Comparison of ENCODE assay signal across 28 cellular contexts in the genomic region with DNA sequence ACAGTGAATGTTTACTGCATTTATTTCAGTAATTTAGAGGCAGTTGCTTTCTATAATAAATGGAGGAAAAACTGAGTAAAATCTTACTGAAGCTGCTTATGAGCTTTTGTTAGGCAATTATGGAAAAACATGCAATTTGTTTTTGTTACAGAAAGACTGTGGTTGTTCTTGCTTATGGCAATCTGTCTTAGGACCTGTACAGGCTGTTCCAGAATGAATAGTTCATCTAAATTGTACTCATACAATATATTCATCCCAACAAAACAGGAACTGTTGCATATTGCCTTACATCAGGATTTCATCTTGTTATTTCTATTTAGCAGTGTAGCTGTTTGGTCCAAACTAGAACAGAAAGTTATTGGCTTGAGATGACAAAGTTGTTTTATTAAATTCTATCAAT.
"Had no signal": no experiment of that assay in that cellular context is flagged by ENCODE, and none has a peak within 500 bp of the region (broad histone marks: within the 10 kb centered on the region; RNA-seq: fewer than 3 reads in every experiment).

No MANE protein-coding gene starts in this region.

- H3K4me1 Mint-ChIP-seq: central memory CD8-positive, alpha-beta T cell; immature natural killer cell; mesothelial cell of epicardium; naive thymus-derived CD4-positive, alpha-beta T cell; nephron; neural progenitor cell; stimulated activated naive B cell treated with anti-CD40 and anti-IgM and Interleukin-4, amounts not matched to agents 10 μg/mL and 1 μg/mL and 100 μg/mL, for 72 hours had no signal

- ATAC-seq: effector memory CD8-positive, alpha-beta T cell; left lobe of liver; naive thymus-derived CD4-positive, alpha-beta T cell; psoas muscle; right cardiac atrium; upper lobe of right lung had no signal

- H3K36me3 Mint-ChIP-seq: immature natural killer cell; mesothelial cell of epicardium; naive thymus-derived CD4-positive, alpha-beta T cell; neural progenitor cell; stimulated activated naive B cell treated with anti-CD40 and anti-IgM and Interleukin-4, amounts not matched to agents 10 μg/mL and 1 μg/mL and 100 μg/mL, for 72 hours had no signal

- H3K4me3 Mint-ChIP-seq: central memory CD8-positive, alpha-beta T cell; effector memory CD8-positive, alpha-beta T cell; immature natural killer cell; mesothelial cell of epicardium; naive thymus-derived CD4-positive, alpha-beta T cell; nephron; neural progenitor cell; stimulated activated naive B cell treated with anti-CD40 and anti-IgM and Interleukin-4, amounts not matched to agents 10 μg/mL and 1 μg/mL and 100 μg/mL, for 72 hours; stimulated activated naive CD8-positive, alpha-beta T cell treated with anti-CD3 and anti-CD28 coated beads, Interleukin-15, Interleukin-2, amounts not matched to agents 100 ng/mL and 50 ng/mL, for 24 hours had no signal

- H3K9me3 Mint-ChIP-seq: central memory CD8-positive, alpha-beta T cell; effector memory CD8-positive, alpha-beta T cell had no signal

- H3K4me3 ChIP-seq: esophagus squamous epithelium, lung, neural progenitor cell, psoas muscle, sigmoid colon, skin epidermis, spleen, suprapubic skin, transverse colon, upper lobe of right lung, uterus had no signal

- H3K27me3 Mint-ChIP-seq: central memory CD8-positive, alpha-beta T cell; effector memory CD8-positive, alpha-beta T cell; stimulated activated naive B cell treated with anti-CD40 and anti-IgM and Interleukin-4, amounts not matched to agents 10 μg/mL and 1 μg/mL and 100 μg/mL, for 72 hours; stimulated activated naive CD8-positive, alpha-beta T cell treated with anti-CD3 and anti-CD28 coated beads, Interleukin-15, Interleukin-2, amounts not matched to agents 100 ng/mL and 50 ng/mL, for 24 hours had no signal

- H3K27ac Mint-ChIP-seq: effector memory CD8-positive, alpha-beta T cell; immature natural killer cell; mesothelial cell of epicardium; naive thymus-derived CD4-positive, alpha-beta T cell; nephron; neural progenitor cell; stimulated activated naive B cell treated with anti-CD40 and anti-IgM and Interleukin-4, amounts not matched to agents 10 μg/mL and 1 μg/mL and 100 μg/mL, for 72 hours; stimulated activated naive CD8-positive, alpha-beta T cell treated with anti-CD3 and anti-CD28 coated beads, Interleukin-15, Interleukin-2, amounts not matched to agents 100 ng/mL and 50 ng/mL, for 24 hours had no signal

- DNase-seq: cortex of kidney; effector memory CD8-positive, alpha-beta T cell; erythroblast; esophagus squamous epithelium; foreskin melanocyte; hypothalamus; immature natural killer cell; kidney; mesenchymal stem cell; naive thymus-derived CD4-positive, alpha-beta T cell; posterior cingulate gyrus; psoas muscle; right cardiac atrium; sigmoid colon; spleen; stimulated activated naive B cell treated with anti-CD40 and anti-IgM and Interleukin-4, amounts not matched to agents 10 μg/mL and 1 μg/mL and 100 μg/mL, for 72 hours; transverse colon; upper lobe of right lung; uterus had no signal
